8 cellular contexts compared by ENCODE assay signal in the genomic region with DNA sequence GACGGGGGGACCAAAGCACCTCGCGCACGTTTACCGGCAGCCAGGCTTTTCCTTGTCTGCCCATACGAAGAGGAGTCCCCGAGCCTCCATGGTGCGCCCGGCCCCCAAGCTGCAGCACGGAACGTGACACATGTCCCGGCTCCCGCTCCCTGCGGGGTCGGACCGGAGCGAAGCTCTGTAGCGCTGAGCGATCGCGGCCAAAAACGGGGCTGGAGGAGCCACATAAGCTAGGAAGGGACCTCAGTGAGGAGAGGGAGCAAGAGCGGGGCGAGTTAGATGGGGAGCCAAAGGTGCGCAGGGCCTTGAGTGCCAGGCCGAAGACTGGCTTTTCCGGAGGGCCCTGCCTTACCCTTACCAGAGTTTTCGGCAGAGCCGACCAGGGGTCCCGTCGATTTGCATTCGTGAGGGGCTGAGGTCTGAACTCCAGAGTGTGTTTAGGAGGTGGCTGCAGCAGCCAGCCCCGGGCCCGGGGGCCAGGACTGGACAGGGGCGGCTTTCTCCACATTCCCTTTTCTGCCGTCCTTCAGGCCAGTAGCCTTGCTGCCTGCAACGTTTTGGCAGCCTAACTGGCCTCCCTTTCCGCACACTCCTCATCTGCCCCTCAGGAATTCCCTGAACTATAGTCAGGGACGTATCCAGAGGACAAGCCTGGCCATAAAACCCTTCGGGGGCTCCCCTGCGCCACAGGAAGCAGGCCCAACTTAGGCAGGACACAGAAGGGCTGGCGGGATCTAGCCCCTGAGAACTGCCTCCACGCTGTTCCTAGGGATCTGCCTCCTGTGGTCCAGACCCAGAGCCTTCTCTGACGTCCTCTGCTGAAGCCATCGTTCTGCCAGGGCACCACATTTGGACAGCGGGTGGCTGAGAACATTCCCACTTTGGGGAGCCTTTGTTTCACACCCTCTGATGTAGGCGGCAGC. TPM values are rescaled to one million over a fixed set of nuclear protein-coding genes. Genes with fewer than 3 reads are reported as not detected.
DNase-seq lines count a peak whose midpoint lies in the region; ATAC-seq lines count a peak whose summit lies in the region.

No MANE protein-coding gene starts in this region.

- peaks cover 6% of the 10 kb centered on the region for H3K9me3 ChIP-seq in iPS-15b (ENCODE audit: control insufficient read depth, insufficient read depth, low read length)

- H3K4me1 Mint-ChIP-seq in activated naive CD8-positive, alpha-beta T cell (ENCODE audit: low read depth): peaks cover 16% of the 10 kb centered on the region

- no peaks in the 10 kb centered on the region for H3K4me1 ChIP-seq in iPS-15b (ENCODE audit: control insufficient read depth, insufficient read depth, low read length)

- H3K9me3 Mint-ChIP-seq in activated naive CD8-positive, alpha-beta T cell (ENCODE audit: low read depth): no peaks in the 10 kb centered on the region

- H3K4me3 Mint-ChIP-seq in activated naive CD8-positive, alpha-beta T cell: peak overlapping the region; percentile 94

- H3K27me3 Mint-ChIP-seq in activated naive CD8-positive, alpha-beta T cell: no peaks in the 10 kb centered on the region

- H3K36me3 ChIP-seq in iPS-15b (ENCODE audit: control insufficient read depth, insufficient read depth, low read length): peaks cover 28% of the 10 kb centered on the region

- H3K36me3 Mint-ChIP-seq in activated naive CD8-positive, alpha-beta T cell: no peaks in the 10 kb centered on the region

- peak overlapping the region; percentile 60 for H3K9ac ChIP-seq in iPS-15b (ENCODE audit: low read depth, low read length)

- peak overlapping the region; percentile 70 for H3K4me3 ChIP-seq in iPS-15b (ENCODE audit: low read depth, low read length)

- peak; percentile 24 for DNase-seq in AG20443 (ENCODE audit: low spot score)
- peak in 2 of 3 experiments; percentile 8 to 15 for DNase-seq in stimulated activated CD4-positive, alpha-beta T cell treated with anti-CD3 and anti-CD28 coated beads, TNF-alpha, amount 100 ng/mL, for 4 hours (ENCODE audit: low read depth in 3 of 3)
- DNase-seq in ecto neural progenitor cell (ENCODE audit: low spot score): no peak
- DNase-seq in SW 1271 (lab: John Stamatoyannopoulos, UW): no peak
- DNase-seq in left lobe of liver (ENCODE audit: low spot score): no peak

- peak overlapping the region; percentile 77 for H3K27ac Mint-ChIP-seq in activated naive CD8-positive, alpha-beta T cell

- no peaks in the 10 kb centered on the region for H3K27me3 ChIP-seq in iPS-15b (ENCODE audit: control insufficient read depth, insufficient read depth, low read length)

- ATAC-seq in HG02981 (IDR thresholded peaks at IDR 0.05; ENCODE audit: unreplicated experiment) (peak; percentile 1), left lobe of liver (no peak)

RNA-seq across cellular contexts. Expression of a gene that starts 0.7 kb away (rescaled TPM):
- 211 TPM for total RNA-seq in left lobe of liver

RNA-seq across cellular contexts. Expression of a gene that starts 1.0 kb away (rescaled TPM):
- 25.4 TPM for total RNA-seq in left lobe of liver

RNA-seq across cellular contexts. Expression of a gene that starts 14.3 kb away (rescaled TPM):
- not detected for total RNA-seq in left lobe of liver

RNA-seq across cellular contexts. Expression of a gene that starts 31.1 kb away (rescaled TPM):
- 1.4 TPM for total RNA-seq in left lobe of liver

RNA-seq across cellular contexts. Expression of a gene that starts 35.2 kb away (rescaled TPM):
- 0.91 TPM for total RNA-seq in left lobe of liver

Comparison
In these comparisons a context has a peak if more than half of its experiments do, and no peak if none do; other contexts are left out.
1. DNase-seq: peak in AG20443 (single experiment) and stimulated activated CD4-positive, alpha-beta T cell treated with anti-CD3 and anti-CD28 coated beads, TNF-alpha, amount 100 ng/mL, for 4 hours (2 of 3); none in ecto neural progenitor cell (single experiment), SW 1271 (0 of 2) and left lobe of liver (single experiment).